Comparison of ENCODE assay signal across 13 cellular contexts in genomic region chr10:99913831-99914235, GRCh38.
DNase-seq lines count a peak whose midpoint lies in the region; ATAC-seq and TF ChIP-seq lines count a peak whose summit lies in the region.
"Had no signal": no experiment of that assay in that cellular context is flagged by ENCODE, and none has a peak within 500 bp of the region (broad histone marks: within the 10 kb centered on the region; RNA-seq: fewer than 3 reads in every experiment).

No MANE protein-coding gene starts in this region.

- H3K4me3 ChIP-seq in breast epithelium = peak overlapping the region in 2 of 3 donors; percentile 28 to 53
- H3K4me3 ChIP-seq in endodermal cell (ENCODE audit: low read length) = peak overlapping the region; percentile 73
- no peak overlapping the region for H3K4me3 ChIP-seq in transverse colon

- H3K9ac ChIP-seq in endodermal cell (ENCODE audit: extremely low read depth, low read length, poor library complexity, severe bottlenecking) = peak overlapping the region; percentile 48

- CTCF ChIA-PET in MCF 10A (lab: Yijun Ruan, JAX) = interaction anchor here (0.6 to 0.9 kb wide), 3 partner anchors 53 to 211 kb away, joined by 4 to 5 read pairs (median 4); no protein-coding TSS in a partner anchor

- 2 to 9% methylated on average over 5 to 9 of the region's 9 CpGs for WGBS in endodermal cell (ENCODE audit: insufficient coverage in 1 of 2, insufficient read length in 1 of 2), 2 experiments
- 39 to 72% methylated on average over 4 to 9 of the region's 9 CpGs for WGBS in transverse colon (ENCODE audit: low coverage in 1 of 2), 2 donors

- H3K9me3 Mint-ChIP-seq in MCF 10A (ENCODE audit: unreplicated experiment) (no peaks in the 10 kb centered on the region), endodermal cell (no peaks in the 10 kb centered on the region)
- H3K9me3 Mint-ChIP-seq: activated T-helper 1 cell treated with anti-CD3 and anti-CD28 coated beads, Interleukin-12 subunit alpha, Interleukin-12 subunit beta, Interleukin-2, Interleukin-4 antibody, amounts not matched to agents 30 ng/mL and 10 ng/mL and 1 ng/mL, durations not matched to agents 14 hours and 24 hours and 36 hours had no signal

- H3K27me3 Mint-ChIP-seq in MCF 10A (ENCODE audit: insufficient read depth, unreplicated experiment) = no peaks in the 10 kb centered on the region
- no peaks in the 10 kb centered on the region for H3K27me3 Mint-ChIP-seq in endodermal cell (ENCODE audit: insufficient read depth)

- in situ Hi-C loops in transverse colon (cut with MboI; ENCODE audit: low pct_ligation_motif_present in 1 of 4, low pct_unique_long_range_greater_than_20kb in 1 of 4, low sequenced_read_pairs in 3 of 4) = no loop called here

- no peaks in the 10 kb centered on the region for H3K9me3 ChIP-seq in breast epithelium
- H3K9me3 ChIP-seq in endodermal cell (ENCODE audit: control insufficient read depth, low read length) = no peaks in the 10 kb centered on the region
- H3K9me3 ChIP-seq in transverse colon = no peaks in the 10 kb centered on the region

- no peak for DNase-seq in breast epithelium (ENCODE audit: low spot score in 2 of 2)
- DNase-seq in MCF 10A (ENCODE audit: unreplicated experiment) = no peak
- DNase-seq in endodermal cell = peak; percentile 97
- DNase-seq in left colon = peak; percentile 58 to 66
- DNase-seq in transverse colon = peak; percentile 63
- no peak for DNase-seq in A172 (ENCODE audit: low spot score)
- no peak for DNase-seq in NCI-H2107 (lab: John Stamatoyannopoulos, UW)
- DNase-seq: ACHN, DMS79 treated with DMSO at 0.1 percent for 48 hours, hippocampal formation, NCI-H187 treated with DMSO at 0.1 percent for 48 hours had no signal

- ATAC-seq in left colon (peak; percentile 83), HG03354 (IDR thresholded peaks at IDR 0.05; ENCODE audit: poor library complexity, severe bottlenecking, unreplicated experiment) (no peak)

- no peak for TF ChIP-seq CTCF in breast epithelium (IDR thresholded peaks at IDR 0.05)
- TF ChIP-seq CTCF in MCF 10A (IDR thresholded peaks at IDR 0.05; ENCODE audit: unreplicated experiment) = no peak
- peak; percentile 70 for TF ChIP-seq CTCF in endodermal cell (conservative IDR thresholded peaks at IDR 0.05)
- TF ChIP-seq CTCF in transverse colon (IDR thresholded peaks at IDR 0.05) = peak in 2 of 5 experiments; percentile 11 to 25

- H3K4me3 Mint-ChIP-seq in MCF 10A (ENCODE audit: unreplicated experiment) (no peak overlapping the region), endodermal cell (peak overlapping the region; percentile 78)
- H3K4me3 Mint-ChIP-seq: activated T-helper 1 cell treated with anti-CD3 and anti-CD28 coated beads, Interleukin-12 subunit alpha, Interleukin-12 subunit beta, Interleukin-2, Interleukin-4 antibody, amounts not matched to agents 30 ng/mL and 10 ng/mL and 1 ng/mL, durations not matched to agents 14 hours and 24 hours and 36 hours had no signal

- POLR2A ChIA-PET in MCF 10A (lab: Yijun Ruan, JAX) = interaction anchor here (1.3 kb wide), 1 partner anchor 14 kb away, joined by 6 read pairs; no protein-coding TSS in a partner anchor

- peak overlapping the region in 1 of 2 donors; percentile 7 for H3K27ac ChIP-seq in breast epithelium
- H3K27ac ChIP-seq in endodermal cell (ENCODE audit: low read depth, low read length) = peak overlapping the region; percentile 88
- peak overlapping the region; percentile 43 to 68 (median 54) for H3K27ac ChIP-seq in transverse colon

- intact Hi-C loops in breast epithelium (cut with DNase I; ENCODE audit: low total_unique reads) (no loop called here), MCF 10A (cut with micrococcal nuclease) (no loop called here), left colon (cut with DNase I, micrococcal nuclease) (no loop called here), transverse colon (cut with DNase I; ENCODE audit: low total_unique reads) (no loop called here)

- H3K4me1 ChIP-seq in breast epithelium = peaks cover 0 to 5% of the 10 kb centered on the region in 2 donors
- H3K4me1 ChIP-seq in endodermal cell (ENCODE audit: control insufficient read depth, insufficient read depth, low read length) = peaks cover 5% of the 10 kb centered on the region
- H3K4me1 ChIP-seq in transverse colon = peaks cover 0 to 80% (median 44%) of the 10 kb centered on the region in 4 donors

- no peaks in the 10 kb centered on the region for H3K27me3 ChIP-seq in breast epithelium
- H3K27me3 ChIP-seq in endodermal cell (ENCODE audit: control insufficient read depth, insufficient read depth, low read length, poor library complexity, severe bottlenecking) = no peaks in the 10 kb centered on the region
- H3K27me3 ChIP-seq in transverse colon = no peaks in the 10 kb centered on the region

- H3K36me3 ChIP-seq in breast epithelium (no peaks in the 10 kb centered on the region), endodermal cell (ENCODE audit: control insufficient read depth, insufficient read depth, low read length) (peaks cover 14% of the 10 kb centered on the region), transverse colon (peaks cover 0 to 4% (median 2%) of the 10 kb centered on the region in 4 donors)

- TF ChIP-seq POLR2A in breast epithelium (IDR thresholded peaks at IDR 0.05) (no peak), transverse colon (IDR thresholded peaks at IDR 0.05) (no peak)

- peaks cover 6% of the 10 kb centered on the region for H3K36me3 Mint-ChIP-seq in MCF 10A (ENCODE audit: insufficient read depth, unreplicated experiment)
- peaks cover 21% of the 10 kb centered on the region for H3K36me3 Mint-ChIP-seq in endodermal cell (ENCODE audit: low read depth)

- TF ChIP-seq EP300 in transverse colon (IDR thresholded peaks at IDR 0.05; ENCODE audit: low read depth) = no peak

- H3K27ac Mint-ChIP-seq in MCF 10A (ENCODE audit: low read depth, unreplicated experiment) = no peak overlapping the region
- H3K27ac Mint-ChIP-seq in endodermal cell = peak overlapping the region; percentile 93
- H3K27ac Mint-ChIP-seq: activated T-helper 1 cell treated with anti-CD3 and anti-CD28 coated beads, Interleukin-12 subunit alpha, Interleukin-12 subunit beta, Interleukin-2, Interleukin-4 antibody, amounts not matched to agents 30 ng/mL and 10 ng/mL and 1 ng/mL, durations not matched to agents 14 hours and 24 hours and 36 hours had no signal

- no TSS peak for BruUV-seq in MCF 10A (replicated peaks; lab: Mats Ljungman, UMichigan)

- H3K4me1 Mint-ChIP-seq in MCF 10A (ENCODE audit: insufficient read depth, unreplicated experiment) = peaks cover 11% of the 10 kb centered on the region
- H3K4me1 Mint-ChIP-seq in endodermal cell = peaks cover 28% of the 10 kb centered on the region

Comparison
In these comparisons a context has a peak if more than half of its experiments do, and no peak if none do; other contexts are left out.
1. DNase-seq: peak in endodermal cell (single experiment), left colon (2 of 2) and transverse colon (single experiment); none in breast epithelium (0 of 2), MCF 10A (single experiment), A172 (single experiment) and NCI-H2107 (single experiment).
2. H3K4me3 ChIP-seq: peak in breast epithelium (2 of 3) and endodermal cell (single experiment); none in transverse colon (0 of 4).